In the genomic region with DNA sequence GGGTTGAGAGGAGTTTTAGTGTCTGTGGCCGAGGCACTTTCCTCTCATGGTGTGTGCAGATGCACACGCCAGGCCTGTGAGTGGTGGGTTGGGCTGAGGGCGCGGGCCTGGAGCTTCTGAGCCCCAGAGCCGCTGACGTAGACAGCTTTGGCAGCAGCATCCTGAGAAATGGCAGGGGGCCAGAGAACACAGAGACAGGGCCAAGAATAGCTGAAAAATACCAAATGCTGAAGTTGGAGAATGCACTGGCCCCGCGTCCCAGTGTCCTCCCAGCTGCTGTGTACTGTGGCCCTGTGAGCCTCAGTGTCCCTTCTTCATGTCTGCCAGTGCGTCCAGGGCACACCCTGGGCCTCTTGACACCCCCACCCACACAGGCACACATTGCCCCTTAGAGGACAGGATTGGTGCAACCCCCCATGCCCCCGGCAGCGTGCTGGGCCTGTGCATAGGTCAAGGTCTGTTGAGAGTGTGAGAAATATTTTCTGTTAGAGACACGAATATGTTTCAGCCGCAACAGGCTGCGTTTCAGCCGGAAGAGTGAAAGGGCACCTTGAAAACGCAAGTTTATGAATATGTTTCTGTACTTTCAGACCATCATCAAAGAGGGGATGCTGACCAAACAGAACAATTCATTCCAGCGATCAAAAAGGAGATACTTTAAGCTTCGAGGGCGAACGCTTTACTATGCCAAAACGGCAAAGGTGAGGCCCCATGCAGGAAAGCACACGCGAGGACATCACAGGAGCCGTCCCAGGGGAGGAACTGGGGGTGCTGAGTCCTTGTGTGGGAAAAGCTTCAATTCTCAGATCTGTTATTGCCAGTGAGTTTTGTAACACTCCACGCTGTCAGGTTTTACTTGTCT, we compare ENCODE assay signal across 1 cellular context.
TF ChIP-seq lines count a peak whose summit lies in the region.

No MANE protein-coding gene starts in this region.

TF ChIP-seq in HepG2, 621 proteins besides CTCF, POLR2A, EP300 and RAD21 (continued from another document and continues in another):
- TF ChIP-seq, protein P1, sequence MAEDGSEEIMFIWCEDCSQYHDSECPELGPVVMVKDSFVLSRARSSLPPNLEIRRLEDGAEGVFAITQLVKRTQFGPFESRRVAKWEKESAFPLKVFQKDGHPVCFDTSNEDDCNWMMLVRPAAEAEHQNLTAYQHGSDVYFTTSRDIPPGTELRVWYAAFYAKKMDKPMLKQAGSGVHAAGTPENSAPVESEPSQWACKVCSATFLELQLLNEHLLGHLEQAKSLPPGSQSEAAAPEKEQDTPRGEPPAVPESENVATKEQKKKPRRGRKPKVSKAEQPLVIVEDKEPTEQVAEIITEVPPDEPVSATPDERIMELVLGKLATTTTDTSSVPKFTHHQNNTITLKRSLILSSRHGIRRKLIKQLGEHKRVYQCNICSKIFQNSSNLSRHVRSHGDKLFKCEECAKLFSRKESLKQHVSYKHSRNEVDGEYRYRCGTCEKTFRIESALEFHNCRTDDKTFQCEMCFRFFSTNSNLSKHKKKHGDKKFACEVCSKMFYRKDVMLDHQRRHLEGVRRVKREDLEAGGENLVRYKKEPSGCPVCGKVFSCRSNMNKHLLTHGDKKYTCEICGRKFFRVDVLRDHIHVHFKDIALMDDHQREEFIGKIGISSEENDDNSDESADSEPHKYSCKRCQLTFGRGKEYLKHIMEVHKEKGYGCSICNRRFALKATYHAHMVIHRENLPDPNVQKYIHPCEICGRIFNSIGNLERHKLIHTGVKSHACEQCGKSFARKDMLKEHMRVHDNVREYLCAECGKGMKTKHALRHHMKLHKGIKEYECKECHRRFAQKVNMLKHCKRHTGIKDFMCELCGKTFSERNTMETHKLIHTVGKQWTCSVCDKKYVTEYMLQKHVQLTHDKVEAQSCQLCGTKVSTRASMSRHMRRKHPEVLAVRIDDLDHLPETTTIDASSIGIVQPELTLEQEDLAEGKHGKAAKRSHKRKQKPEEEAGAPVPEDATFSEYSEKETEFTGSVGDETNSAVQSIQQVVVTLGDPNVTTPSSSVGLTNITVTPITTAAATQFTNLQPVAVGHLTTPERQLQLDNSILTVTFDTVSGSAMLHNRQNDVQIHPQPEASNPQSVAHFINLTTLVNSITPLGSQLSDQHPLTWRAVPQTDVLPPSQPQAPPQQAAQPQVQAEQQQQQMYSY (CRISPR knock-in tag; IDR thresholded peaks at IDR 0.05), result no peak
- TF ChIP-seq ZNF383 (CRISPR knock-in tag; IDR thresholded peaks at IDR 0.05; ENCODE audit: borderline replicate concordance), result no peak
- peak; percentile 76 to 85 for TF ChIP-seq NR2F1 (CRISPR knock-in tag; IDR thresholded peaks at IDR 0.05)
- TF ChIP-seq ZNF136 (CRISPR knock-in tag; IDR thresholded peaks at IDR 0.05; ENCODE audit: low read depth), result no peak
- no peak for TF ChIP-seq ZFP62 (CRISPR knock-in tag; IDR thresholded peaks at IDR 0.05)
- TF ChIP-seq KDM3A (CRISPR knock-in tag; IDR thresholded peaks at IDR 0.05; ENCODE audit: low read depth), result no peak
- TF ChIP-seq, protein P2, sequence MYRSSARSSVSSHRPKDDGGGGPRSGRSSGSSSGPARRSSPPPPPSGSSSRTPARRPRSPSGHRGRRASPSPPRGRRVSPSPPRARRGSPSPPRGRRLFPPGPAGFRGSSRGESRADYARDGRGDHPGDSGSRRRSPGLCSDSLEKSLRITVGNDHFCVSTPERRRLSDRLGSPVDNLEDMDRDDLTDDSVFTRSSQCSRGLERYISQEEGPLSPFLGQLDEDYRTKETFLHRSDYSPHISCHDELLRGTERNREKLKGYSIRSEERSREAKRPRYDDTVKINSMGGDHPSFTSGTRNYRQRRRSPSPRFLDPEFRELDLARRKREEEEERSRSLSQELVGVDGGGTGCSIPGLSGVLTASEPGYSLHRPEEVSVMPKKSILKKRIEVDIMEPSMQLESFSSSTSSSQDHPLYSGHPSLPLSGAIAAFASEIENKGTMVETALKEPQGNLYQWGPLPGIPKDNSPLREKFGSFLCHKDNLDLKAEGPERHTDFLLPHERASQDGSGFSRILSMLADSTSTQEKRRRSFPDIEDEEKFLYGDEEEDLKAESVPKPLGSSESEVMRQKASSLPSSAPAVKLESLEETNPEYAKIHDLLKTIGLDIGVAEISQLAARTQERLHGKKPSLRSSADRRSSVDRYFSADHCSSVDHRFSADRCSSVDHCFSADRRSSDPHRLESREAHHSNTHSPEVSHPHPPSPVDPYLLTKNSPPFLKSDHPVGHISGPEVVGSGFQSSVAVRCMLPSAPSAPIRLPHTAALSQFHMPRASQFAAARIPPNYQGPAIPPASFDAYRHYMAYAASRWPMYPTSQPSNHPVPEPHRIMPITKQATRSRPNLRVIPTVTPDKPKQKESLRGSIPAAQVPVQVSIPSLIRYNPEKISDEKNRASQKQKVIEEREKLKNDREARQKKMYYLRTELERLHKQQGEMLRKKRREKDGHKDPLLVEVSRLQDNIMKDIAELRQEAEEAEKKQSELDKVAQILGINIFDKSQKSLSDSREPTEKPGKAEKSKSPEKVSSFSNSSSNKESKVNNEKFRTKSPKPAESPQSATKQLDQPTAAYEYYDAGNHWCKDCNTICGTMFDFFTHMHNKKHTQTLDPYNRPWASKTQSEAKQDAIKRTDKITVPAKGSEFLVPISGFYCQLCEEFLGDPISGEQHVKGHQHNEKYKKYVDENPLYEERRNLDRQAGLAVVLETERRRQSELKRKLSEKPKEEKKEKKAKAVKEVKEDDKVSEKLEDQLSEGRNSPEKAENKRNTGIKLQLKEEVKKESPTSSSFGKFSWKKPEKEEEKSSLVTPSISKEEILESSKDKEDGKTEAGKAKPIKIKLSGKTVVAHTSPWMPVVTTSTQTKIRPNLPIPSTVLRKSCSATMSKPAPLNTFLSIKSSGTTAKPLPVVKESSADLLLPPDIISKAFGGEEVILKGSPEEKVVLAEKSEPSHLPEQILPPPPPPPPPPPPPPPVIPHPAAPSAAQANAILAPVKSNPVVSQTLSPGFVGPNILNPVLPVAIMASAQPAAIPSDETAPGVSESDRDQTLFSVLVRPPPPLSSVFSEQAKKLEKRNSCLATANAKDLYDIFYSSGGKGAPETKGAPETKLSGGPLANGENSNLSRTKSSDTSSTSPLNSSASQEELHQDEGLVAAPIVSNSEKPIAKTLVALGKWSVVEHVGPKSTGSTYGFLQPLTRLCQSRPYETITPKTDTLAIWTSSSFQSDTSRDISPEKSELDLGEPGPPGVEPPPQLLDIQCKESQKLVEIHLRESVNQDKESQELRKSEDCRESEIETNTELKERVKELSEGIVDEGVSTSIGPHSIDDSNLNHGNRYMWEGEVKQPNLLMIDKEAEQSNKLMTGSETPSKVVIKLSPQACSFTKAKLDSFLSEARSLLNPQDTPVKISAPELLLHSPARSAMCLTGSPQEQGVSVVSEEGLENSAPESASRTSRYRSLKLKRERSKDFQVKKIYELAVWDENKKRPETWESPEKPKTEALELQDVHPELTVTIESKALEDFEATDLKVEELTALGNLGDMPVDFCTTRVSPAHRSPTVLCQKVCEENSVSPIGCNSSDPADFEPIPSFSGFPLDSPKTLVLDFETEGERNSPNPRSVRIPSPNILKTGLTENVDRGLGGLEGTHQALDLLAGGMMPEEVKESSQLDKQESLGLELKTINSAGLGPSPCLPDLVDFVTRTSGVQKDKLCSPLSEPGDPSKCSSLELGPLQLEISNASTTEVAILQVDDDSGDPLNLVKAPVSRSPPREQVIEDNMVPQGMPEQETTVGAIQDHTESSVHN (CRISPR knock-in tag; IDR thresholded peaks at IDR 0.05), result 0 out of 2 replicates have a peak, but pooled peaks have one; percentile 20
- TF ChIP-seq, protein P3, sequence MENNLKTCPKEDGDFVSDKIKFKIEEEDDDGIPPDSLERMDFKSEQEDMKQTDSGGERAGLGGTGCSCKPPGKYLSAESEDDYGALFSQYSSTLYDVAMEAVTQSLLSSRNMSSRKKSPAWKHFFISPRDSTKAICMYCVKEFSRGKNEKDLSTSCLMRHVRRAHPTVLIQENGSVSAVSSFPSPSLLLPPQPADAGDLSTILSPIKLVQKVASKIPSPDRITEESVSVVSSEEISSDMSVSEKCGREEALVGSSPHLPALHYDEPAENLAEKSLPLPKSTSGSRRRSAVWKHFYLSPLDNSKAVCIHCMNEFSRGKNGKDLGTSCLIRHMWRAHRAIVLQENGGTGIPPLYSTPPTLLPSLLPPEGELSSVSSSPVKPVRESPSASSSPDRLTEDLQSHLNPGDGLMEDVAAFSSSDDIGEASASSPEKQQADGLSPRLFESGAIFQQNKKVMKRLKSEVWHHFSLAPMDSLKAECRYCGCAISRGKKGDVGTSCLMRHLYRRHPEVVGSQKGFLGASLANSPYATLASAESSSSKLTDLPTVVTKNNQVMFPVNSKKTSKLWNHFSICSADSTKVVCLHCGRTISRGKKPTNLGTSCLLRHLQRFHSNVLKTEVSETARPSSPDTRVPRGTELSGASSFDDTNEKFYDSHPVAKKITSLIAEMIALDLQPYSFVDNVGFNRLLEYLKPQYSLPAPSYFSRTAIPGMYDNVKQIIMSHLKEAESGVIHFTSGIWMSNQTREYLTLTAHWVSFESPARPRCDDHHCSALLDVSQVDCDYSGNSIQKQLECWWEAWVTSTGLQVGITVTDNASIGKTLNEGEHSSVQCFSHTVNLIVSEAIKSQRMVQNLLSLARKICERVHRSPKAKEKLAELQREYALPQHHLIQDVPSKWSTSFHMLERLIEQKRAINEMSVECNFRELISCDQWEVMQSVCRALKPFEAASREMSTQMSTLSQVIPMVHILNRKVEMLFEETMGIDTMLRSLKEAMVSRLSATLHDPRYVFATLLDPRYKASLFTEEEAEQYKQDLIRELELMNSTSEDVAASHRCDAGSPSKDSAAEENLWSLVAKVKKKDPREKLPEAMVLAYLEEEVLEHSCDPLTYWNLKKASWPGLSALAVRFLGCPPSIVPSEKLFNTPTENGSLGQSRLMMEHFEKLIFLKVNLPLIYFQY (CRISPR knock-in tag; IDR thresholded peaks at IDR 0.05; ENCODE audit: borderline replicate concordance), result peak; percentile 57; the same call in 1 of the 2 replicates
- TF ChIP-seq, protein P4, sequence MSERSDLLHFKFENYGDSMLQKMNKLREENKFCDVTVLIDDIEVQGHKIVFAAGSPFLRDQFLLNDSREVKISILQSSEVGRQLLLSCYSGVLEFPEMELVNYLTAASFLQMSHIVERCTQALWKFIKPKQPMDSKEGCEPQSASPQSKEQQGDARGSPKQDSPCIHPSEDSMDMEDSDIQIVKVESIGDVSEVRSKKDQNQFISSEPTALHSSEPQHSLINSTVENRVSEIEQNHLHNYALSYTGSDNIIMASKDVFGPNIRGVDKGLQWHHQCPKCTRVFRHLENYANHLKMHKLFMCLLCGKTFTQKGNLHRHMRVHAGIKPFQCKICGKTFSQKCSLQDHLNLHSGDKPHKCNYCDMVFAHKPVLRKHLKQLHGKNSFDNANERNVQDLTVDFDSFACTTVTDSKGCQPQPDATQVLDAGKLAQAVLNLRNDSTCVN (CRISPR knock-in tag; IDR thresholded peaks at IDR 0.05; ENCODE audit: borderline replicate concordance), result 0 out of 2 replicates have a peak, but pooled peaks have one; percentile 20
- TF ChIP-seq, protein P5, sequence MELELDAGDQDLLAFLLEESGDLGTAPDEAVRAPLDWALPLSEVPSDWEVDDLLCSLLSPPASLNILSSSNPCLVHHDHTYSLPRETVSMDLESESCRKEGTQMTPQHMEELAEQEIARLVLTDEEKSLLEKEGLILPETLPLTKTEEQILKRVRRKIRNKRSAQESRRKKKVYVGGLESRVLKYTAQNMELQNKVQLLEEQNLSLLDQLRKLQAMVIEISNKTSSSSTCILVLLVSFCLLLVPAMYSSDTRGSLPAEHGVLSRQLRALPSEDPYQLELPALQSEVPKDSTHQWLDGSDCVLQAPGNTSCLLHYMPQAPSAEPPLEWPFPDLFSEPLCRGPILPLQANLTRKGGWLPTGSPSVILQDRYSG (CRISPR knock-in tag; IDR thresholded peaks at IDR 0.05), result no peak
- TF ChIP-seq, protein P6, sequence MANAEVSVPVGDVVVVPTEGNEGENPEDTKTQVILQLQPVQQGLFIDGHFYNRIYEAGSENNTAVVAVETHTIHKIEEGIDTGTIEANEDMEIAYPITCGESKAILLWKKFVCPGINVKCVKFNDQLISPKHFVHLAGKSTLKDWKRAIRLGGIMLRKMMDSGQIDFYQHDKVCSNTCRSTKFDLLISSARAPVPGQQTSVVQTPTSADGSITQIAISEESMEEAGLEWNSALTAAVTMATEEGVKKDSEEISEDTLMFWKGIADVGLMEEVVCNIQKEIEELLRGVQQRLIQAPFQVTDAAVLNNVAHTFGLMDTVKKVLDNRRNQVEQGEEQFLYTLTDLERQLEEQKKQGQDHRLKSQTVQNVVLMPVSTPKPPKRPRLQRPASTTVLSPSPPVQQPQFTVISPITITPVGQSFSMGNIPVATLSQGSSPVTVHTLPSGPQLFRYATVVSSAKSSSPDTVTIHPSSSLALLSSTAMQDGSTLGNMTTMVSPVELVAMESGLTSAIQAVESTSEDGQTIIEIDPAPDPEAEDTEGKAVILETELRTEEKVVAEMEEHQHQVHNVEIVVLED (CRISPR knock-in tag; IDR thresholded peaks at IDR 0.05; ENCODE audit: borderline replicate concordance), result peak; percentile 64
- no peak for TF ChIP-seq ZNF570 (CRISPR knock-in tag; IDR thresholded peaks at IDR 0.05; ENCODE audit: borderline replicate concordance)
- peak; percentile 73 for TF ChIP-seq JUND (CRISPR knock-in tag; IDR thresholded peaks at IDR 0.05)
- TF ChIP-seq ZNF530 (CRISPR knock-in tag; IDR thresholded peaks at IDR 0.05; ENCODE audit: low read depth), result no peak
- TF ChIP-seq ZNF160 (CRISPR knock-in tag; IDR thresholded peaks at IDR 0.05), result no peak
- TF ChIP-seq SALL1 (CRISPR knock-in tag; IDR thresholded peaks at IDR 0.05), result peak; percentile 100
- TF ChIP-seq, protein P7, sequence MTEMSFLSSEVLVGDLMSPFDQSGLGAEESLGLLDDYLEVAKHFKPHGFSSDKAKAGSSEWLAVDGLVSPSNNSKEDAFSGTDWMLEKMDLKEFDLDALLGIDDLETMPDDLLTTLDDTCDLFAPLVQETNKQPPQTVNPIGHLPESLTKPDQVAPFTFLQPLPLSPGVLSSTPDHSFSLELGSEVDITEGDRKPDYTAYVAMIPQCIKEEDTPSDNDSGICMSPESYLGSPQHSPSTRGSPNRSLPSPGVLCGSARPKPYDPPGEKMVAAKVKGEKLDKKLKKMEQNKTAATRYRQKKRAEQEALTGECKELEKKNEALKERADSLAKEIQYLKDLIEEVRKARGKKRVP (CRISPR knock-in tag; IDR thresholded peaks at IDR 0.05), result peak in 1 of 2 experiments; percentile 67; a peak in 2 of 4 replicates
- TF ChIP-seq, protein P8, sequence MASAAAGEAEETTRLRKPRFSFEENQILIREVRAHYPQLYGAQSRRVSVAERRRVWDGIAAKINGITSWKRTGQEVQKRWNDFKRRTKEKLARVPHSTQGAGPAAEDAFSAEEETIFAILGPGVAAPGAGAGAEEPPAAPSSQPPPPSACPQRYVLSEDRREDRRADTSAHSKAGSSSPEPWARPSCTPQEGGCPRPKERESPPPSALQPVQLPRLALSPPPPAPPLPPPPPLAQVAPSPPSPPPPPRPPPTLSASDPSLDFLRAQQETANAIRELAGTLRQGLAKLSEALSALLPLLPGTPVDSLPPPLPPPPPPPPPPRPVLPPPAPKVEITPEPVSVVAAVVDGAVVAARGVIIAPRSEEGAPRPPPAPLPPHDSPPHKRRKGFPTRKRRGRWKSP (CRISPR knock-in tag; IDR thresholded peaks at IDR 0.05), result no peak
- TF ChIP-seq, protein P9, sequence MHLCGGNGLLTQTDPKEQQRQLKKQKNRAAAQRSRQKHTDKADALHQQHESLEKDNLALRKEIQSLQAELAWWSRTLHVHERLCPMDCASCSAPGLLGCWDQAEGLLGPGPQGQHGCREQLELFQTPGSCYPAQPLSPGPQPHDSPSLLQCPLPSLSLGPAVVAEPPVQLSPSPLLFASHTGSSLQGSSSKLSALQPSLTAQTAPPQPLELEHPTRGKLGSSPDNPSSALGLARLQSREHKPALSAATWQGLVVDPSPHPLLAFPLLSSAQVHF (CRISPR knock-in tag; IDR thresholded peaks at IDR 0.05), result no peak
- TF ChIP-seq ZNF205 (CRISPR knock-in tag; IDR thresholded peaks at IDR 0.05), result no peak; the same call in 1 of the 2 replicates
- TF ChIP-seq ZNF460 (CRISPR knock-in tag; IDR thresholded peaks at IDR 0.05; ENCODE audit: borderline replicate concordance), result no peak; the same call in 1 of the 2 replicates
- no peak for TF ChIP-seq ZNF766 (CRISPR knock-in tag; IDR thresholded peaks at IDR 0.05; ENCODE audit: borderline replicate concordance)
- TF ChIP-seq NFE2L1 (CRISPR knock-in tag; IDR thresholded peaks at IDR 0.05; ENCODE audit: borderline replicate concordance), result no peak
- no peak for TF ChIP-seq ZNF546 (CRISPR knock-in tag; conservative IDR thresholded peaks at IDR 0.05)
- peak; percentile 86; the same call in 1 of the 2 replicates for TF ChIP-seq ZNF724P (CRISPR knock-in tag; IDR thresholded peaks at IDR 0.05; ENCODE audit: borderline replicate concordance)
- TF ChIP-seq HOXA5 (CRISPR knock-in tag; IDR thresholded peaks at IDR 0.05), result no peak
